ENCODE assay signal across 9 cellular contexts in the genomic region with DNA sequence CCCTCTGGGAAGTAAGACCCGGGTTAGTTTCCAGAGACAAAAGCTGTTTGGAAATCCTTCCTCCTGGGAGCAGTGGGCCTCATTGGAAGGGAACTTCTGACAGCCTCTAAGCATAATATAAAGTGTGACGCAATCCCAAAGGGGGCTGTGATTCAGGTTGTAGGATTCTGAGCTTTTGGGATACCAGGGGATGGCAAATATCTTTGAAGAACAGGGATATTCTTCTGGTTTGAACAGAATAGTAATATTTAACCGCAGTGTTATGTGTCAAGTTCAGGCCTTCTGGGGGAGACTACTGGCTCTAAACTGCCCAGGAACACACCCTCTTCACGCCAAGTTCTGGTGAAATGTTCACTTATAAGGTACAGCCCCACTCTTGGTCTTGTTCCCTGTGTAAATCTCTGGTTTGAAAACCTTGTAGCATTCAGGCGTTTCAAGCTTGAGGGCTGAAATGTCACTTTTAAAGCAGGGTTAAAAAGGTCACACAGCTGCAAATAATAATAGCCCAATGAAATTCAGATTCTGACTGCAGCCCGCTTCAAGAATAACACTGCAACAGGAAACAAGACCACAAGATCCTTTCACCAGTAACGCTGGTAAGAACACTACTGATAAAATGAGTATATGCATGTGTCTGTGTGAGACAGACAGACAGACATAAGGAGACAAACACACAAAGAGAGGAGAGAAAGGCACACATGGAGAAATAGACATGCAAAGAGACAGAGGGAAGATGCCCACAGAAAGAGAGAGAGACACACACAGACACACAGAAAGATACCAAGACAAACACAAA.
A peak's percentile ranks its signal among the peaks of the same experiment; 100 is the strongest.
DNase-seq lines count a peak whose midpoint lies in the region; ATAC-seq, FAIRE-seq and TF ChIP-seq lines count a peak whose summit lies in the region.
"Had no signal": no experiment of that assay in that cellular context is flagged by ENCODE, and none has a peak within 500 bp of the region (broad histone marks: within the 10 kb centered on the region; RNA-seq: fewer than 3 reads in every experiment).

No MANE protein-coding gene starts in this region.

- DNase-seq in Daoy (ENCODE audit: low read depth): peak; percentile 46
- DNase-seq in endothelial cell of umbilical vein (ENCODE audit: low read depth, low spot score): peak; percentile 29
- DNase-seq in effector memory CD8-positive, alpha-beta T cell: no peak
- DNase-seq in NCI-H526 treated with DMSO at 0.1 percent for 48 hours (lab: John Stamatoyannopoulos, UW): no peak
- no peak for DNase-seq in NCI-H345 treated with DMSO at 0.1 percent for 48 hours (lab: John Stamatoyannopoulos, UW; ENCODE audit: unreplicated experiment)
- DNase-seq in vagina (ENCODE audit: extremely low spot score in 2 of 2): no peak
- DNase-seq: NCI-H524 had no signal

- H3K4me3 Mint-ChIP-seq in effector memory CD8-positive, alpha-beta T cell: no peak overlapping the region

- no peak overlapping the region for H3K4me2 ChIP-seq in endothelial cell of umbilical vein (ENCODE audit: insufficient read depth, low read length)

- CTCF ChIA-PET in endothelial cell of umbilical vein (lab: Charles Lee): no interaction called here

- peaks cover 2% of the 10 kb centered on the region for H3K36me3 Mint-ChIP-seq in effector memory CD8-positive, alpha-beta T cell (ENCODE audit: insufficient read depth)

- no peak overlapping the region for H2AFZ ChIP-seq in endothelial cell of umbilical vein (ENCODE audit: low read depth, low read length)

- H3K27me3 ChIP-seq in endothelial cell of umbilical vein (ENCODE audit: control insufficient read depth in 2 of 2, insufficient read depth in 2 of 2, low read length in 2 of 2) (no peaks in the 10 kb centered on the region), vagina (no peaks in the 10 kb centered on the region)

- FAIRE-seq in endothelial cell of umbilical vein (lab: Jason Lieb, UNC): no peak

- H3K9me3 ChIP-seq in endothelial cell of umbilical vein (replicated peaks; ENCODE audit: control insufficient read depth, insufficient read depth, low read length) (no peaks in the 10 kb centered on the region), vagina (no peaks in the 10 kb centered on the region)

- H3K9me3 Mint-ChIP-seq in effector memory CD8-positive, alpha-beta T cell: no peaks in the 10 kb centered on the region

- H3K36me3 ChIP-seq in endothelial cell of umbilical vein (ENCODE audit: control insufficient read depth in 2 of 2, extremely low read depth in 1 of 2, insufficient read depth in 2 of 2, low read length in 2 of 2) (no peaks in the 10 kb centered on the region), vagina (no peaks in the 10 kb centered on the region)

- TF ChIP-seq POLR2A in endothelial cell of umbilical vein (IDR thresholded peaks at IDR 0.05; ENCODE audit: low read depth, low read length) (no peak), vagina (IDR thresholded peaks at IDR 0.05) (no peak)

- no peaks in the 10 kb centered on the region for H4K20me1 ChIP-seq in endothelial cell of umbilical vein (replicated peaks; ENCODE audit: control insufficient read depth, extremely low read depth, insufficient read depth, low read length)

- intact Hi-C loops in endothelial cell of umbilical vein (cut with micrococcal nuclease): no loop called here
- intact Hi-C loops in vagina (cut with DNase I): no loop called here

- H3K4me3 ChIP-seq in endothelial cell of umbilical vein (replicated peaks in 1 of 3; ENCODE audit: insufficient read depth in 1 of 3, low read depth in 1 of 3, low read length in 3 of 3) (no peak overlapping the region), vagina (no peak overlapping the region)

- peak; percentile 57 for ATAC-seq in GM19468 (IDR thresholded peaks at IDR 0.05; ENCODE audit: extremely low read depth, unreplicated experiment)
- ATAC-seq in HG03196 (IDR thresholded peaks at IDR 0.05; ENCODE audit: unreplicated experiment): peak; percentile 53
- no peak for ATAC-seq in effector memory CD8-positive, alpha-beta T cell (replicated peaks)

- TF ChIP-seq CTCF in endothelial cell of umbilical vein (IDR thresholded peaks at IDR 0.05; ENCODE audit: extremely low read depth in 1 of 2, insufficient read depth in 1 of 2, low read depth in 1 of 2, low read length in 2 of 2) (no peak), vagina (IDR thresholded peaks at IDR 0.05) (no peak)

- no peak overlapping the region for H3K27ac Mint-ChIP-seq in effector memory CD8-positive, alpha-beta T cell

- BruUV-seq in endothelial cell of umbilical vein (replicated peaks; lab: Mats Ljungman, UMichigan): no TSS peak

- dilution Hi-C loops in endothelial cell of umbilical vein (cut with MboI; ENCODE audit: extremely low pct_ligation_motif_present, low sequenced_read_pairs): no loop called here

- H3K79me2 ChIP-seq in endothelial cell of umbilical vein (ENCODE audit: control insufficient read depth, insufficient read depth, low read length): no peaks in the 10 kb centered on the region

- H3K4me1 ChIP-seq in endothelial cell of umbilical vein (ENCODE audit: control insufficient read depth, extremely low read depth, insufficient read depth, low read length) (no peaks in the 10 kb centered on the region), vagina (no peaks in the 10 kb centered on the region)

- no peak overlapping the region for H3K9ac ChIP-seq in endothelial cell of umbilical vein (replicated peaks; ENCODE audit: extremely low read depth, insufficient read depth, low read length)

- H3K27ac ChIP-seq in endothelial cell of umbilical vein (ENCODE audit: insufficient read depth, low read depth, low read length) (no peak overlapping the region), vagina (no peak overlapping the region)

- H3K9me1 ChIP-seq in endothelial cell of umbilical vein (replicated peaks; ENCODE audit: control insufficient read depth, extremely low read depth, insufficient read depth, low read length): no peaks in the 10 kb centered on the region

- peaks cover 15 to 34% of the 10 kb centered on the region in 2 donors for H3K27me3 Mint-ChIP-seq in effector memory CD8-positive, alpha-beta T cell

- H3K4me1 Mint-ChIP-seq in effector memory CD8-positive, alpha-beta T cell (ENCODE audit: low read depth in 2 of 2): no peaks in the 10 kb centered on the region

- POLR2A ChIA-PET in endothelial cell of umbilical vein (lab: Charles Lee): no interaction called here

TF ChIP-seq in endothelial cell of umbilical vein, 7 proteins besides CTCF, POLR2A, EP300 and RAD21:
- TF ChIP-seq EZH2 (IDR thresholded peaks at IDR 0.05; ENCODE audit: borderline replicate concordance, low read depth, low read length, severe bottlenecking) (no peak), POLR2AphosphoS5 (IDR thresholded peaks at IDR 0.05; ENCODE audit: insufficient read depth, low read depth, low read length) (no peak), MYC (IDR thresholded peaks at IDR 0.05; ENCODE audit: low read depth, low read length) (no peak), GATA2 (IDR thresholded peaks at IDR 0.05; ENCODE audit: insufficient read depth, insufficient read length, low read depth, low read length) (no peak), JUN (IDR thresholded peaks at IDR 0.05; ENCODE audit: borderline replicate concordance, insufficient read depth, insufficient read length, low read depth) (no peak), FOS (IDR thresholded peaks at IDR 0.05; ENCODE audit: borderline replicate concordance, insufficient read depth, low read length) (no peak)
- TF ChIP-seq, protein P1, sequence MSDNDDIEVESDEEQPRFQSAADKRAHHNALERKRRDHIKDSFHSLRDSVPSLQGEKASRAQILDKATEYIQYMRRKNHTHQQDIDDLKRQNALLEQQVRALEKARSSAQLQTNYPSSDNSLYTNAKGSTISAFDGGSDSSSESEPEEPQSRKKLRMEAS (IDR thresholded peaks at IDR 0.05; ENCODE audit: insufficient read depth, insufficient read length): no peak

Comparison
In these comparisons a context has a peak if more than half of its experiments do, and no peak if none do; other contexts are left out.
1. DNase-seq: peak in Daoy (single experiment) and endothelial cell of umbilical vein (single experiment); none in effector memory CD8-positive, alpha-beta T cell (0 of 3), NCI-H526 treated with DMSO at 0.1 percent for 48 hours (single experiment), NCI-H345 treated with DMSO at 0.1 percent for 48 hours (single experiment) and vagina (0 of 2).